Comparison of ENCODE assay signal across 7 cellular contexts in the genomic region with DNA sequence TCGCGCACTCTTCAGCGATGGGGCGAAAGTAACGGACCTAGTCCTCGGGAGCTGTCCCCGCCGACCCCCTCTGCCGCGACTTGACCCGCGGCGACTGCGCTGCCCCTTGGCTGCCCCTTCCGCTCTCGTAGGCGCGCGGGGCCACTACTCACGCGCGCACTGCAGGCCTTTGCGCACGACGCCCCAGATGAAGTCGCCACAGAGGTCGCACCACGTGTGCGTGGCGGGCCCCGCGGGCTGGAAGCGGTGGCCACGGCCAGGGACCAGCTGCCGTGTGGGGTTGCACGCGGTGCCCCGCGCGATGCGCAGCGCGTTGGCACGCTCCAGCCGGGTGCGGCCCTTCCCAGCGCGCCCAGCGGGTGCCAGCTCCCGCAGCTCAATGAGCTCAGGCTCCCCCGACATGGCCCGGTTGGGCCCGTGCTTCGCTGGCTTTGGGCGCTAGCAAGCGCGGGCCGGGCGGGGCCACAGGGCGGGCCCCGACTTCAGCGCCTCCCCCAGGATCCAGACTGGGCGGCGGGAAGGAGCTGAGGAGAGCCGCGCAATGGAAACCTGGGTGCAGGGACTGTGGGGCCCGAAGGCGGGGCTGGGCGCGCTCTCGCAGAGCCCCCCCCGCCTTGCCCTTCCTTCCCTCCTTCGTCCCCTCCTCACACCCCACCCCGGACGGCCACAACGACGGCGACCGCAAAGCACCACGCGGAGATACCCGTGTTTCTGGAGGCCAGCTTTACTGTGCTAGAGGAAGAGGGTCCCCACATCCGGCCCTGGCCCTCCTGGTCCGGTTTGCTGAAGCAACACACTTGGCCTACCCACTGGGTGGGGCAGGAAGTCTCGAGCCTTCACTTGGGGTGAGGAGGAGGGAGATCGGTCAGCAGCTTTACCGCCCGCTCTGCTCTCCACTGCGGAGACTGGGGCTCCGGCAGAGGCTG. TPM values are rescaled to one million over a fixed set of nuclear protein-coding genes. Genes with fewer than 3 reads are reported as not detected.
A peak's percentile ranks its signal among the peaks of the same experiment; 100 is the strongest.
DNase-seq lines count a peak whose midpoint lies in the region; ATAC-seq, FAIRE-seq and TF ChIP-seq lines count a peak whose summit lies in the region.

A gene with protein sequence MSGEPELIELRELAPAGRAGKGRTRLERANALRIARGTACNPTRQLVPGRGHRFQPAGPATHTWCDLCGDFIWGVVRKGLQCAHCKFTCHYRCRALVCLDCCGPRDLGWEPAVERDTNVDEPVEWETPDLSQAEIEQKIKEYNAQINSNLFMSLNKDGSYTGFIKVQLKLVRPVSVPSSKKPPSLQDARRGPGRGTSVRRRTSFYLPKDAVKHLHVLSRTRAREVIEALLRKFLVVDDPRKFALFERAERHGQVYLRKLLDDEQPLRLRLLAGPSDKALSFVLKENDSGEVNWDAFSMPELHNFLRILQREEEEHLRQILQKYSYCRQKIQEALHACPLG (minus strand): TSS at position 433 of the 926 bp plus-strand sequence. CDS start 31 bp downstream, at position 402.

- H4K20me1 ChIP-seq in GM12878 (ENCODE audit: control insufficient read depth, insufficient read depth): no peaks in the 10 kb centered on the region

- in situ Hi-C loops in GM12878 (cut with MboI): no loop called here

- peak; percentile 79 for TF ChIP-seq POLR2A in GM12878 (IDR thresholded peaks at IDR 0.05; ENCODE audit: low read depth, low read length)

- WGBS in GM12878 (ENCODE audit: insufficient coverage, insufficient replicate concordance, low lambda C conversion rate, missing lambda C conversion rate): 8% methylated on average over 71 of the region's 90 CpGs

- H3K4me3 ChIP-seq in GM12878 (peak within 1 kb of the TSS; percentile 96), iPS-18c (ENCODE audit: insufficient read depth, low read depth, low read length) (peak within 1 kb of the TSS; percentile 50)

- TF ChIP-seq EP300 in GM12878 (IDR thresholded peaks at IDR 0.05; ENCODE audit: borderline replicate concordance in 1 of 2, control insufficient read depth in 1 of 2, low read depth in 2 of 2, low read length in 2 of 2): 0 out of 4 replicates have a peak, but pooled peaks of 1 of the 2 experiments have one; percentile 22

- DNase-seq in T follicular helper cell (ENCODE audit: low read depth): peak; percentile 40
- no peak for DNase-seq in GM12878 (ENCODE audit: low read depth, low spot score)
- DNase-seq in stimulated activated CD4-positive, alpha-beta T cell treated with anti-CD3 and anti-CD28 coated beads, Interleukin-12 subunit alpha, Interleukin-12 subunit beta, amount 100 ng/mL, for 4 hours: peak; percentile 64
- DNase-seq in ecto neural progenitor cell (ENCODE audit: low spot score): no peak

- H3K27me3 ChIP-seq in GM12878 (replicated peaks in 1 of 2; ENCODE audit: control insufficient read depth in 2 of 2, insufficient read depth in 2 of 2, low read length in 1 of 2): no peaks in the 10 kb centered on the region

- peak within 1 kb of the TSS; percentile 75 for H3K4me2 ChIP-seq in GM12878 (ENCODE audit: control insufficient read depth, insufficient read depth)

- SMC1A ChIA-PET in GM12878 (lab: Charles Lee; ENCODE audit: uncharacterized antibody, unreplicated experiment): interaction anchor here (1.1 kb wide), 1 partner anchor 11 kb away, joined by 3 read pairs; no protein-coding TSS in a partner anchor

- CTCF ChIA-PET in GM12878 (lab: Yijun Ruan, JAX): interaction anchor here (6.4 to 10.5 kb wide), 2 partner anchors 8 to 18 kb away, joined by 59 to 72 read pairs; partner anchors contain the start of genes CYB561D2, HYAL2 and NPRL2

- H3K9me3 ChIP-seq in GM12878 (replicated peaks; ENCODE audit: control insufficient read depth, insufficient read depth, low read length): no peaks in the 10 kb centered on the region
- H3K9me3 ChIP-seq in iPS-18c (ENCODE audit: control insufficient read depth, insufficient read depth, low read length): no peaks in the 10 kb centered on the region

- no TSS peak for BruUV-seq in GM12878 (replicated peaks; lab: Mats Ljungman, UMichigan)

- POLR2A ChIA-PET in GM12878 (lab: Charles Lee): interaction anchor here (0.6 to 7.0 kb wide), 8 partner anchors 9 to 1861 kb away, joined by 3 to 84 read pairs (median 4); partner anchors contain the start of genes CYB561D2, HYAL2, HYAL3 and NAA80

- H3K79me2 ChIP-seq in GM12878 (ENCODE audit: control insufficient read depth, insufficient read depth, low read length): peaks cover 48% of the 10 kb centered on the region

- TF ChIP-seq CTCF in GM12878 (IDR thresholded peaks at IDR 0.05 in 2 of 3, conservative IDR thresholded peaks at IDR 0.05 in 1 of 3; ENCODE audit: control insufficient read depth in 2 of 3, extremely low read depth in 1 of 3, insufficient read depth in 1 of 3, low read depth in 3 of 3, low read length in 3 of 3): no peak

- ATAC-seq in GM21529 (IDR thresholded peaks at IDR 0.05; ENCODE audit: unreplicated experiment): peak; percentile 24
- ATAC-seq in GM12878: peak; percentile 35
- no peak for ATAC-seq in GM18867 (IDR thresholded peaks at IDR 0.05; ENCODE audit: unreplicated experiment)

- RAD21 ChIA-PET in GM12878 (lab: Charles Lee; ENCODE audit: unreplicated experiment): interaction anchor here (0.7 to 1.3 kb wide), 2 partner anchors 10 to 12 kb away, joined by 3 read pairs; partner anchors contain the start of gene NPRL2

- peak within 1 kb of the TSS; percentile 92 for H3K27ac ChIP-seq in GM12878 (ENCODE audit: control insufficient read depth, insufficient read depth)

- H3K9ac ChIP-seq in GM12878 (ENCODE audit: control insufficient read depth, insufficient read depth, low read length): peak within 1 kb of the TSS; percentile 86

- H2AFZ ChIP-seq in GM12878 (ENCODE audit: control insufficient read depth, low read depth, low read length): peak within 1 kb of the TSS; percentile 57

- peak; percentile 47 for FAIRE-seq in GM12878 (lab: Jason Lieb, UNC)

- intact Hi-C loops in GM12878 (cut with micrococcal nuclease; ENCODE audit: unreplicated experiment): no loop called here

- H3K4me1 ChIP-seq in GM12878 (ENCODE audit: control insufficient read depth, insufficient read depth, low read length): peaks cover 3% of the 10 kb centered on the region; the same call in 1 of the 2 replicates

- TF ChIP-seq RAD21 in GM12878 (IDR thresholded peaks at IDR 0.05; ENCODE audit: insufficient read depth, low read depth, low read length): no peak

- no peaks in the 10 kb centered on the region for H3K36me3 ChIP-seq in GM12878 (ENCODE audit: control insufficient read depth in 2 of 2, insufficient read depth in 2 of 2, low read length in 1 of 2)

TF ChIP-seq in GM12878, 131 proteins besides CTCF, POLR2A, EP300 and RAD21 (continues in another document):
- no peak for TF ChIP-seq IRF4 (IDR thresholded peaks at IDR 0.05; ENCODE audit: low read depth, low read length)
- 0 out of 2 replicates have a peak, but pooled peaks have one; percentile 8 for TF ChIP-seq YY1 (IDR thresholded peaks at IDR 0.05; ENCODE audit: low read depth, low read length)
- 0 out of 2 replicates have a peak, but pooled peaks have one; percentile 6 for TF ChIP-seq CREM (IDR thresholded peaks at IDR 0.05; ENCODE audit: low read depth)
- no peak for TF ChIP-seq YBX1 (IDR thresholded peaks at IDR 0.05)
- peak; percentile 52; the same call in 1 of the 2 replicates for TF ChIP-seq ZBTB40 (IDR thresholded peaks at IDR 0.05; ENCODE audit: borderline replicate concordance)

RNA-seq across cellular contexts. Expression of the gene that starts here (rescaled TPM):
- total RNA-seq in GM12878 (2013; cell fraction: nucleolus; rRNA removed): 67.1 and 75.3 TPM in 2 replicates
- total RNA-seq in GM12878 (2014; rRNA removed) (39.3 and 40.1 TPM in 2 replicates), GM12878 (2014; rRNA removed; fragmentation: Illumina TruSeq; extraction: Trizol) (15.7 and 16.1 TPM in 2 replicates), GM12878 (2021) (30.9 and 35.2 TPM in 2 replicates)
- polyA plus RNA-seq in GM12878 (2011; ENCODE audit: low read depth): 19.6 TPM
- polyA plus RNA-seq in GM12878 (2011; rRNA removed) (36.4 and 59.6 TPM in 2 replicates), GM12878 (2014; fragmentation: Illumina TruSeq; extraction: Trizol) (9.6 and 18.5 TPM in 2 replicates), GM12878 (2014; fragmentation: Nextera tagmentation; extraction: Ambion mirVana) (10 to 100 TPM in 1 of 2 experiments, 1 to 10 TPM in 1; 4.4 to 10.3 TPM), GM12878 (2014; rRNA removed) (54.1 and 61.3 TPM in 2 replicates), GM12878 (2016; fragmentation: Nextera tagmentation; extraction: Ambion mirVana) (10 to 100 TPM; 48.7 to 49.1 TPM)
- 62.1 and 82.5 TPM in 2 replicates for polyA plus RNA-seq in GM12878 (2011; cell fraction: cytosol; rRNA removed)
- polyA plus RNA-seq in GM12878 (2011; cell fraction: nucleus; rRNA removed): 136 and 141 TPM in 2 replicates
- polyA plus RNA-seq in GM12878 (2012): 38.7 and 39.3 TPM in 2 replicates
- polyA minus RNA-seq in GM12878 (2011; rRNA and poly(A)+ RNA removed): 16.2 and 26.6 TPM in 2 replicates
- 9.3 and 11.9 TPM in 2 replicates for polyA minus RNA-seq in GM12878 (2011; cell fraction: cytosol; rRNA and poly(A)+ RNA removed)
- 22.7 and 30.4 TPM in 2 replicates for polyA minus RNA-seq in GM12878 (2011; cell fraction: nucleus; rRNA and poly(A)+ RNA removed)

Comparison
In these comparisons a context has a peak if more than half of its experiments do, and no peak if none do; other contexts are left out.
1. DNase-seq: peak in T follicular helper cell (single experiment) and stimulated activated CD4-positive, alpha-beta T cell treated with anti-CD3 and anti-CD28 coated beads, Interleukin-12 subunit alpha, Interleukin-12 subunit beta, amount 100 ng/mL, for 4 hours (single experiment); none in GM12878 (single experiment) and ecto neural progenitor cell (single experiment).